In genomic region chr2:100248044-100248330, GRCh38 we compare ENCODE assay signal across 17 cellular contexts.
DNase-seq lines count a peak whose midpoint lies in the region; ATAC-seq, FAIRE-seq and TF ChIP-seq lines count a peak whose summit lies in the region.
"Had no signal": no experiment of that assay in that cellular context is flagged by ENCODE, and none has a peak within 500 bp of the region (broad histone marks: within the 10 kb centered on the region; RNA-seq: fewer than 3 reads in every experiment).

No MANE protein-coding gene starts in this region.

- no peak for TF ChIP-seq CTCF in mesothelial cell of epicardium (IDR thresholded peaks at IDR 0.05; ENCODE audit: unreplicated experiment)

- no peaks in the 10 kb centered on the region for H3K9me3 Mint-ChIP-seq in mesothelial cell of epicardium
- H3K9me3 Mint-ChIP-seq: central memory CD8-positive, alpha-beta T cell had no signal

- H3K4me3 Mint-ChIP-seq in T-helper 17 cell: no peak overlapping the region
- H3K4me3 Mint-ChIP-seq in mesothelial cell of epicardium: no peak overlapping the region
- H3K4me3 Mint-ChIP-seq: activated CD4-positive, alpha-beta T cell treated with anti-CD3 and anti-CD28 coated beads for 36 hours; central memory CD8-positive, alpha-beta T cell had no signal

- ATAC-seq in HG02759 (IDR thresholded peaks at IDR 0.05; ENCODE audit: unreplicated experiment): peak; percentile 31
- peak; percentile 23 for ATAC-seq in HG03520 (IDR thresholded peaks at IDR 0.05; ENCODE audit: unreplicated experiment)
- ATAC-seq in T-helper 17 cell: no peak
- ATAC-seq in GM19467 (IDR thresholded peaks at IDR 0.05; ENCODE audit: unreplicated experiment): no peak
- ATAC-seq: activated CD4-positive, alpha-beta T cell treated with anti-CD3 and anti-CD28 coated beads for 36 hours had no signal

- peak overlapping the region; percentile 83 for H3K4me2 ChIP-seq in BLaER1
- H3K4me2 ChIP-seq: PC-9 had no signal

- H3K9ac ChIP-seq in BLaER1: no peak overlapping the region

- peaks cover 53% of the 10 kb centered on the region for H3K4me1 ChIP-seq in BLaER1
- no peaks in the 10 kb centered on the region for H3K4me1 ChIP-seq in small intestine (ENCODE audit: control insufficient read depth in 2 of 2, insufficient read depth in 1 of 2, low read depth in 1 of 2, low read length in 1 of 2)

- H3K4me3 ChIP-seq in BLaER1: no peak overlapping the region
- H3K4me3 ChIP-seq in small intestine (ENCODE audit: low read depth in 1 of 2, low read length in 2 of 2): no peak overlapping the region
- H3K4me3 ChIP-seq: PC-9 had no signal

- no peak overlapping the region for H3K27ac Mint-ChIP-seq in T-helper 17 cell
- no peak overlapping the region for H3K27ac Mint-ChIP-seq in mesothelial cell of epicardium
- H3K27ac Mint-ChIP-seq: activated CD4-positive, alpha-beta T cell treated with anti-CD3 and anti-CD28 coated beads for 36 hours; progenitor cell of endocrine pancreas had no signal

- H3K36me3 Mint-ChIP-seq in T-helper 17 cell (ENCODE audit: low read depth): peaks cover 4% of the 10 kb centered on the region
- no peaks in the 10 kb centered on the region for H3K36me3 Mint-ChIP-seq in mesothelial cell of epicardium

- H3K4me1 Mint-ChIP-seq in T-helper 17 cell: peaks cover 12% of the 10 kb centered on the region
- peaks cover 2% of the 10 kb centered on the region for H3K4me1 Mint-ChIP-seq in mesothelial cell of epicardium
- H3K4me1 Mint-ChIP-seq: activated CD4-positive, alpha-beta T cell treated with anti-CD3 and anti-CD28 coated beads for 36 hours; central memory CD8-positive, alpha-beta T cell had no signal

- H3K9me3 ChIP-seq in BLaER1 (no peaks in the 10 kb centered on the region), T-helper 17 cell (ENCODE audit: control insufficient read depth, low read length, poor library complexity, severe bottlenecking) (no peaks in the 10 kb centered on the region), small intestine (ENCODE audit: control insufficient read depth, low read depth) (no peaks in the 10 kb centered on the region)

- no peaks in the 10 kb centered on the region for H4K20me1 ChIP-seq in BLaER1

- peak overlapping the region; percentile 66 for H3K27ac ChIP-seq in BLaER1
- H3K27ac ChIP-seq in small intestine (ENCODE audit: low read depth in 1 of 2, low read length in 1 of 2): no peak overlapping the region
- H3K27ac ChIP-seq: PC-9 had no signal

- H3K36me3 ChIP-seq in BLaER1 (no peaks in the 10 kb centered on the region), small intestine (ENCODE audit: control insufficient read depth in 2 of 2, insufficient read depth in 2 of 2, low read length in 2 of 2) (no peaks in the 10 kb centered on the region)

- H3K27me3 ChIP-seq in BLaER1 (peaks cover 8% of the 10 kb centered on the region; the same call in 1 of the 2 replicates), small intestine (ENCODE audit: control insufficient read depth in 2 of 2, insufficient read depth in 2 of 2, low read length in 2 of 2) (peaks cover 0 to 1% of the 10 kb centered on the region in 2 donors)

- DNase-seq in GM19238 (ENCODE audit: insufficient read length, low spot score) (peak; percentile 31), T-helper 17 cell (no peak), mesothelial cell of epicardium (ENCODE audit: low spot score in 2 of 2, unreplicated experiment in 2 of 2) (no peak), small intestine (no peak)
- DNase-seq: activated CD4-positive, alpha-beta T cell treated with anti-CD3 and anti-CD28 coated beads for 36 hours; activated T-cell treated with anti-CD3 and anti-CD28 coated beads, Interleukin-2, amount 50 U/mL, for 1 hour; PC-9; T-helper 1 cell; trophoblast cell had no signal

- no peak for FAIRE-seq in small intestine (lab: Jason Lieb, UNC)
- FAIRE-seq: endothelial cell of umbilical vein, keratinocyte had no signal

- H3K27me3 Mint-ChIP-seq in T-helper 17 cell (peaks cover 32% of the 10 kb centered on the region), mesothelial cell of epicardium (ENCODE audit: low read depth) (peaks cover 27% of the 10 kb centered on the region)

- WGBS in small intestine, 3 donors: 75 to 80% (median 76%) methylated on average over 4 of the region's 4 CpGs

Comparison
In these comparisons a context has a peak if more than half of its experiments do, and no peak if none do; other contexts are left out.
1. ATAC-seq: peak in HG02759 (single experiment) and HG03520 (single experiment); none in T-helper 17 cell (single experiment) and GM19467 (single experiment).